7 cellular contexts compared by ENCODE assay signal in genomic region chr15:92848852-92849598, GRCh38. TPM values are rescaled to one million over a fixed set of nuclear protein-coding genes. Genes with fewer than 3 reads are reported as not detected.
DNase-seq lines count a peak whose midpoint lies in the region; ATAC-seq and TF ChIP-seq lines count a peak whose summit lies in the region.

No MANE protein-coding gene starts in this region.

- H3K36me3 Mint-ChIP-seq in activated CD8-positive, alpha-beta memory T cell treated with anti-CD3 and anti-CD28 coated beads, Interleukin-2, amount 10 ng/mL, durations not matched to agents 7 days and 5 days = peaks cover 5% of the 10 kb centered on the region

- H3K36me3 ChIP-seq in mucosa of descending colon (ENCODE audit: low read depth) (no peaks in the 10 kb centered on the region), MG63 (no peaks in the 10 kb centered on the region)

- CTCF ChIA-PET in activated CD8-positive, alpha-beta memory T cell treated with anti-CD3 and anti-CD28 coated beads, Interleukin-2, amount 10 ng/mL, durations not matched to agents 7 days and 5 days (lab: Charles Lee) = interaction anchor here (0.9 to 1.5 kb wide), 2 partner anchors 30 to 33 kb away, joined by 3 read pairs; no protein-coding TSS in a partner anchor

- no peaks in the 10 kb centered on the region for H3K27me3 Mint-ChIP-seq in activated CD8-positive, alpha-beta memory T cell treated with anti-CD3 and anti-CD28 coated beads, Interleukin-2, amount 10 ng/mL, durations not matched to agents 7 days and 5 days

- no peak overlapping the region for H3K4me3 ChIP-seq in mucosa of descending colon
- no peak overlapping the region for H3K4me3 ChIP-seq in MG63

- H3K27ac Mint-ChIP-seq in activated CD8-positive, alpha-beta memory T cell treated with anti-CD3 and anti-CD28 coated beads, Interleukin-2, amount 10 ng/mL, durations not matched to agents 7 days and 5 days = peak overlapping the region; percentile 39

- TF ChIP-seq CTCF in mucosa of descending colon (IDR thresholded peaks at IDR 0.05) = no peak

- H3K4me1 Mint-ChIP-seq in activated CD8-positive, alpha-beta memory T cell treated with anti-CD3 and anti-CD28 coated beads, Interleukin-2, amount 10 ng/mL, durations not matched to agents 7 days and 5 days = peaks cover 31% of the 10 kb centered on the region

- H3K27me3 ChIP-seq in MG63 = no peaks in the 10 kb centered on the region

- DNase-seq in activated CD8-positive, alpha-beta memory T cell treated with anti-CD3 and anti-CD28 coated beads, Interleukin-2, amount 10 ng/mL, durations not matched to agents 7 days and 5 days = no peak
- DNase-seq in mucosa of descending colon (no peak), ecto neural progenitor cell (ENCODE audit: low spot score) (no peak), MG63 (no peak), NCI-H446 (lab: John Stamatoyannopoulos, UW) (no peak)

- ATAC-seq in GM19452 (IDR thresholded peaks at IDR 0.05; ENCODE audit: unreplicated experiment) = peak; percentile 70
- ATAC-seq in HG03432 (IDR thresholded peaks at IDR 0.05; ENCODE audit: unreplicated experiment) = peak; percentile 58
- peak; percentile 77 for ATAC-seq in activated CD8-positive, alpha-beta memory T cell treated with anti-CD3 and anti-CD28 coated beads, Interleukin-2, amount 10 ng/mL, durations not matched to agents 7 days and 5 days
- peak; percentile 56 for ATAC-seq in mucosa of descending colon

- intact Hi-C loops in mucosa of descending colon (cut with DNase I, micrococcal nuclease) = no loop called here

- no peaks in the 10 kb centered on the region for H3K9me3 Mint-ChIP-seq in activated CD8-positive, alpha-beta memory T cell treated with anti-CD3 and anti-CD28 coated beads, Interleukin-2, amount 10 ng/mL, durations not matched to agents 7 days and 5 days (ENCODE audit: low read depth)

- peaks cover 10% of the 10 kb centered on the region for H3K4me1 ChIP-seq in mucosa of descending colon (ENCODE audit: low read depth)

- H3K4me3 Mint-ChIP-seq in activated CD8-positive, alpha-beta memory T cell treated with anti-CD3 and anti-CD28 coated beads, Interleukin-2, amount 10 ng/mL, durations not matched to agents 7 days and 5 days = no peak overlapping the region

- no peaks in the 10 kb centered on the region for H3K9me3 ChIP-seq in mucosa of descending colon
- H3K9me3 ChIP-seq in MG63 = peaks cover 5% of the 10 kb centered on the region; the same call in 1 of the 2 replicates

RNA-seq across cellular contexts. Expression of gene CHD2, which starts 51.1 kb away (rescaled TPM):
- total RNA-seq in activated CD8-positive, alpha-beta memory T cell treated with anti-CD3 and anti-CD28 coated beads, Interleukin-2, amount 10 ng/mL, durations not matched to agents 7 days and 5 days = 100 to 1,000 TPM; 121 to 151 TPM
- total RNA-seq in mucosa of descending colon = 100 to 1,000 TPM in 2 of 3 donors, 10 to 100 TPM in 1; 86.2 to 128 (median 110) TPM
- total RNA-seq in MG63 (2014; rRNA removed; shearing (Covaris generic); ENCODE audit: low replicate concordance) = 18.0 and 23.1 TPM in 2 replicates
